In genomic region chr22:43133401-43133800, GRCh38 we compare ENCODE assay signal across 30 cellular contexts. TPM values are rescaled to one million over a fixed set of nuclear protein-coding genes. Genes with fewer than 3 reads are reported as not detected.
"Had no signal": no experiment of that assay in that cellular context is flagged by ENCODE, and none has a peak within 500 bp of the region (broad histone marks: within the 10 kb centered on the region; RNA-seq: fewer than 3 reads in every experiment).

No MANE protein-coding gene starts in this region.

- H3K9me3 ChIP-seq: ascending aorta, MG63, Peyer's patch, SJCRH30 had no signal

- DNase-seq: activated CD4-positive, alpha-beta memory T cell treated with anti-CD3 and anti-CD28 coated beads for 36 hours; activated CD4-positive, alpha-beta T cell treated with anti-CD3 and anti-CD28 coated beads for 36 hours; activated CD4-positive, alpha-beta T cell treated with anti-CD3 and anti-CD28 coated beads, Interleukin-2, amount 50 U/mL, for 1 hour; activated CD4-positive, CD25-positive, alpha-beta regulatory T cell; activated CD8-positive, alpha-beta memory T cell treated with anti-CD3 and anti-CD28 coated beads, Interleukin-2, amount 50 U/mL, for 4 hours; activated gamma-delta T cell treated with Interleukin-2 at 50 U/mL for 16 hours; activated naive CD4-positive, alpha-beta T cell treated with anti-CD3 and anti-CD28 coated beads, Interleukin-2, amount 50 U/mL, for 16 hours; activated naive CD8-positive, alpha-beta T cell treated with anti-CD3 and anti-CD28 coated beads for 36 hours; activated T-cell treated with anti-CD3 and anti-CD28 coated beads for 4 hours; activated T-cell treated with anti-CD3 and anti-CD28 coated beads, Interleukin-2, amount 50 U/mL, for 4 hours; amygdala; Kasumi-1; KG1; MG63; NCI-H1048; NCI-H1105 treated with DMSO at 0.1 percent for 48 hours; NCI-H1436; NCI-H1694; NCI-H1930; NCI-H345; NCI-H524 treated with DMSO at 0.1 percent for 48 hours; PC-3; Peyer's patch; Right ventricle myocardium superior; SJCRH30; T1000; WERI-Rb-1 had no signal

- H3K27me3 ChIP-seq: ascending aorta, cardiac muscle cell, MG63, Peyer's patch, SJCRH30 had no signal

- ATAC-seq: activated CD4-positive, alpha-beta T cell treated with anti-CD3 and anti-CD28 coated beads for 36 hours; activated T-cell treated with anti-CD3 and anti-CD28 coated beads, Interleukin-2, amount 50 U/mL, for 4 hours; PC-3 had no signal

- H3K27ac ChIP-seq: ascending aorta, cardiac muscle cell, Peyer's patch, SJCRH30, SK-N-MC, WERI-Rb-1 had no signal

- H3K4me3 ChIP-seq: ascending aorta, cardiac muscle cell, MG63, Peyer's patch, SJCRH30, SK-N-MC had no signal

RNA-seq across cellular contexts. Expression of gene BIK, which starts 22.9 kb away (rescaled TPM):
- total RNA-seq: ascending aorta, Right ventricle myocardium superior had no signal
